Comparison of ENCODE assay signal across 1 cellular context in genomic region chr5:107572800-107573368, GRCh38.
TF ChIP-seq lines count a peak whose summit lies in the region.

No MANE protein-coding gene starts in this region.

TF ChIP-seq in HCT116, 20 proteins besides CTCF, POLR2A, EP300 and RAD21 (continued from another document):
- no peak for TF ChIP-seq CBX3 (IDR thresholded peaks at IDR 0.05; ENCODE audit: low read depth)
- no peak for TF ChIP-seq POLR2AphosphoS5 (IDR thresholded peaks at IDR 0.05; ENCODE audit: low read depth, low read length)
- TF ChIP-seq REST (IDR thresholded peaks at IDR 0.05; ENCODE audit: low read depth): no peak
- TF ChIP-seq ZBTB33 (IDR thresholded peaks at IDR 0.05; ENCODE audit: extremely low read depth, insufficient replicate concordance, low read length): no peak
- no peak for TF ChIP-seq ELF1 (IDR thresholded peaks at IDR 0.05; ENCODE audit: borderline replicate concordance, low read depth)
- TF ChIP-seq FOSL1 (IDR thresholded peaks at IDR 0.05; ENCODE audit: low read depth): no peak
